1 cellular context compared by ENCODE assay signal in genomic region chr17:66567234-66568170, GRCh38.
TF ChIP-seq lines count a peak whose summit lies in the region.

No MANE protein-coding gene starts in this region.

TF ChIP-seq in HepG2, 621 proteins besides CTCF, POLR2A, EP300 and RAD21 (continued from another document and continues in another):
- TF ChIP-seq TRAFD1 (CRISPR knock-in tag; IDR thresholded peaks at IDR 0.05; ENCODE audit: borderline replicate concordance) = no peak
- 0 out of 2 replicates have a peak, but pooled peaks have one; percentile 52 for TF ChIP-seq SAFB2 (CRISPR knock-in tag; IDR thresholded peaks at IDR 0.05; ENCODE audit: borderline replicate concordance, low read depth)
- TF ChIP-seq GTF3A (CRISPR knock-in tag; conservative IDR thresholded peaks at IDR 0.05) = no peak
- peak; percentile 85; the same call in 1 of the 2 replicates for TF ChIP-seq ZNF766 (CRISPR knock-in tag; IDR thresholded peaks at IDR 0.05; ENCODE audit: borderline replicate concordance)
- no peak for TF ChIP-seq DZIP1 (CRISPR knock-in tag; IDR thresholded peaks at IDR 0.05)
- 0 out of 2 replicates have a peak, but pooled peaks have one; percentile 60 for TF ChIP-seq HOXD1 (CRISPR knock-in tag; IDR thresholded peaks at IDR 0.05)
- no peak for TF ChIP-seq GZF1 (CRISPR knock-in tag; IDR thresholded peaks at IDR 0.05)
- TF ChIP-seq ZNF563 (CRISPR knock-in tag; IDR thresholded peaks at IDR 0.05) = no peak
- TF ChIP-seq ZNF639 (CRISPR knock-in tag; conservative IDR thresholded peaks at IDR 0.05) = no peak
- 0 out of 2 replicates have a peak, but pooled peaks have one; percentile 43 for TF ChIP-seq ZNF280B (CRISPR knock-in tag; IDR thresholded peaks at IDR 0.05; ENCODE audit: borderline replicate concordance)
- no peak for TF ChIP-seq NFE2 (CRISPR knock-in tag; IDR thresholded peaks at IDR 0.05)
- peak; percentile 56; the same call in 1 of the 2 replicates for TF ChIP-seq FOXA3 (CRISPR knock-in tag; IDR thresholded peaks at IDR 0.05)
- no peak for TF ChIP-seq ZNF276 (CRISPR knock-in tag; IDR thresholded peaks at IDR 0.05; ENCODE audit: low read depth)
- TF ChIP-seq ZNF235 (CRISPR knock-in tag; IDR thresholded peaks at IDR 0.05; ENCODE audit: borderline replicate concordance) = no peak
- TF ChIP-seq ISX (CRISPR knock-in tag; conservative IDR thresholded peaks at IDR 0.05) = no peak
- 0 out of 2 replicates have a peak, but pooled peaks have one; percentile 53 for TF ChIP-seq ZNF136 (CRISPR knock-in tag; IDR thresholded peaks at IDR 0.05; ENCODE audit: low read depth)
- TF ChIP-seq ATF1 (CRISPR knock-in tag; IDR thresholded peaks at IDR 0.05) = no peak
- peak; percentile 83 for TF ChIP-seq MAX (IDR thresholded peaks at IDR 0.05)
- 0 out of 2 replicates have a peak, but pooled peaks have one; percentile 71 for TF ChIP-seq CCDC6 (CRISPR knock-in tag; IDR thresholded peaks at IDR 0.05)
- peak; percentile 50; the same call in 1 of the 2 replicates for TF ChIP-seq JUN (CRISPR knock-in tag; IDR thresholded peaks at IDR 0.05)
- TF ChIP-seq ZNF225 (CRISPR knock-in tag; IDR thresholded peaks at IDR 0.05) = no peak
- no peak for TF ChIP-seq ZKSCAN5 (CRISPR knock-in tag; IDR thresholded peaks at IDR 0.05)
- TF ChIP-seq MBD4 (IDR thresholded peaks at IDR 0.05; ENCODE audit: borderline replicate concordance, low read length) = no peak
- TF ChIP-seq ZSCAN9 (CRISPR knock-in tag; IDR thresholded peaks at IDR 0.05; ENCODE audit: borderline replicate concordance) = peak; percentile 86
- TF ChIP-seq NFATC3 (CRISPR knock-in tag; IDR thresholded peaks at IDR 0.05) = 0 out of 2 replicates have a peak, but pooled peaks have one; percentile 19
- TF ChIP-seq ZNF891 (CRISPR knock-in tag; IDR thresholded peaks at IDR 0.05) = no peak
- peak; percentile 55; the same call in 1 of the 2 replicates for TF ChIP-seq PITX1 (CRISPR knock-in tag; IDR thresholded peaks at IDR 0.05)
- TF ChIP-seq HNF1B (CRISPR knock-in tag; IDR thresholded peaks at IDR 0.05) = peak; percentile 71; the same call in 1 of the 2 replicates
- TF ChIP-seq ZKSCAN8 (CRISPR knock-in tag; IDR thresholded peaks at IDR 0.05; ENCODE audit: borderline replicate concordance) = peak; percentile 19; the same call in 1 of the 2 replicates
- TF ChIP-seq ZNF138 (CRISPR knock-in tag; IDR thresholded peaks at IDR 0.05; ENCODE audit: low read depth) = no peak
- TF ChIP-seq ARNT (IDR thresholded peaks at IDR 0.05) = no peak
- no peak for TF ChIP-seq RFX1 (IDR thresholded peaks at IDR 0.05)
- no peak; the same call in 1 of the 2 replicates for TF ChIP-seq MLXIP (CRISPR knock-in tag; IDR thresholded peaks at IDR 0.05; ENCODE audit: borderline replicate concordance)
- no peak for TF ChIP-seq MYPOP (CRISPR knock-in tag; IDR thresholded peaks at IDR 0.05)
- TF ChIP-seq PPARG (CRISPR knock-in tag; conservative IDR thresholded peaks at IDR 0.05) = 0 out of 2 replicates have a peak, but pooled peaks have one; percentile 56
- TF ChIP-seq ZBTB8A (CRISPR knock-in tag; IDR thresholded peaks at IDR 0.05; ENCODE audit: borderline replicate concordance, low read depth) = no peak
- no peak for TF ChIP-seq GPBP1L1 (CRISPR knock-in tag; IDR thresholded peaks at IDR 0.05)
- TF ChIP-seq MED1 (CRISPR knock-in tag; IDR thresholded peaks at IDR 0.05) = peak; percentile 61
- no peak for TF ChIP-seq E2F2 (CRISPR knock-in tag; IDR thresholded peaks at IDR 0.05; ENCODE audit: borderline replicate concordance)
- TF ChIP-seq YY1 (IDR thresholded peaks at IDR 0.05; ENCODE audit: insufficient read depth, insufficient replicate concordance, low read depth, low read length) = peak; percentile 46
- no peak for TF ChIP-seq ZBTB14 (CRISPR knock-in tag; IDR thresholded peaks at IDR 0.05)
